Comparison of ENCODE assay signal across 1 cellular context in the genomic region with DNA sequence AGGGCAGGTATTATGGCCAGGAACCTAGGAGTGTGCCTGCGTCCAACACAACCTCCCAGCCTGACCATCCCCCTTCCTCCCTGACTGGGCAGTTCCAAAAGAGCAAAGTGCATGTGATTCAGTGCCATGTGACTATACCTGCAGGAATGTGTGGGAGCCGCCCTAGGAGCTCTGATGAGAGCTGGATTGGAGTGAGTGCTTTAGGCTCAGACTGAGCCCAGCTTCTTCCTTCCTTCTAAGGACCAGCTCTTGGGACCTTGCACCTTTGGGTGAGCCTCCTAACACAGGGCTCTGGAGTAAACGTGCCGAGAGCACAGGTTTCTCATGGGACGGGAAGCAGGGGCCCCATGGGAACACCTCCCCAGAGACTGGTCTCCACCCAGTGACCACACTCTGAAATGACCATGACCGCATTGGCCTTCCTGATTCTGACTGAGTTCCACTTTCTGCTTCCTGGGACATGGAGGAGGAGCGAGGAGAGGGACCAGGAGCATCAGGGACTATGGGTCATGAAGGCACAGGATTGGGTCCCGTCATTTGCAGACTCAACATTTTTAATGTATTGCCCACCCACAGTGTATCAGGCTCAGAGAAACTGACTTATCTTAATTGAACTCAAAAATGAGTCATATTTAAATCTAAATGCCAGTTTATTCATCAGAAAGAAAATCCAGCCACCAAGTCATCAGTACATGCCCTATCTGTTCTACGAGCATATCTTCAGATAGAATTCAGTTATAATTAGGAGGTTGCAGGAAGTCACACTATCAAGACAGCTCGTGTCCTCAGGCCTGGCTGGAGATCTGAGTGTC.
A peak's percentile ranks its signal among the peaks of the same experiment; 100 is the strongest.
TF ChIP-seq lines count a peak whose summit lies in the region.

No MANE protein-coding gene starts in this region.

TF ChIP-seq in HepG2, 621 proteins besides CTCF, POLR2A, EP300 and RAD21 (continued from another document):
- TF ChIP-seq, protein P1, sequence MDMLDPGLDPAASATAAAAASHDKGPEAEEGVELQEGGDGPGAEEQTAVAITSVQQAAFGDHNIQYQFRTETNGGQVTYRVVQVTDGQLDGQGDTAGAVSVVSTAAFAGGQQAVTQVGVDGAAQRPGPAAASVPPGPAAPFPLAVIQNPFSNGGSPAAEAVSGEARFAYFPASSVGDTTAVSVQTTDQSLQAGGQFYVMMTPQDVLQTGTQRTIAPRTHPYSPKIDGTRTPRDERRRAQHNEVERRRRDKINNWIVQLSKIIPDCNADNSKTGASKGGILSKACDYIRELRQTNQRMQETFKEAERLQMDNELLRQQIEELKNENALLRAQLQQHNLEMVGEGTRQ (IDR thresholded peaks at IDR 0.05; ENCODE audit: low read depth, low read length) = peak; percentile 83
- TF ChIP-seq, protein P1 (CRISPR knock-in tag; IDR thresholded peaks at IDR 0.05; ENCODE audit: borderline replicate concordance) = peak; percentile 83; the same call in 1 of the 2 replicates
- TF ChIP-seq TBL1XR1 (IDR thresholded peaks at IDR 0.05; ENCODE audit: borderline replicate concordance, low read length, partially characterized antibody) (no peak), POLR2AphosphoS5 (IDR thresholded peaks at IDR 0.05; ENCODE audit: low read depth, low read length) (no peak), RCOR2 (CRISPR knock-in tag; IDR thresholded peaks at IDR 0.05) (no peak), ESRRA (CRISPR knock-in tag; IDR thresholded peaks at IDR 0.05; ENCODE audit: low read depth) (no peak), CCAR2 (optimal IDR thresholded peaks at IDR 0.05; ENCODE audit: low read depth, low read length) (no peak), NFKBIZ (CRISPR knock-in tag; IDR thresholded peaks at IDR 0.05) (no peak; the same call in 1 of the 2 replicates), ERF (CRISPR knock-in tag; IDR thresholded peaks at IDR 0.05) (0 out of 2 replicates have a peak, but pooled peaks have one; percentile 22), ZNF496 (CRISPR knock-in tag; IDR thresholded peaks at IDR 0.05; ENCODE audit: insufficient replicate concordance) (no peak), RXRB (CRISPR knock-in tag; IDR thresholded peaks at IDR 0.05; ENCODE audit: borderline replicate concordance) (peak; percentile 30; the same call in 1 of the 2 replicates), E2F2 (CRISPR knock-in tag; IDR thresholded peaks at IDR 0.05; ENCODE audit: borderline replicate concordance) (no peak)
